16 cellular contexts compared by ENCODE assay signal in genomic region chr2:30910686-30911085, GRCh38.
DNase-seq lines count a peak whose midpoint lies in the region; ATAC-seq and TF ChIP-seq lines count a peak whose summit lies in the region.
"Had no signal": no experiment of that assay in that cellular context is flagged by ENCODE, and none has a peak within 500 bp of the region (broad histone marks: within the 10 kb centered on the region; RNA-seq: fewer than 3 reads in every experiment).

No MANE protein-coding gene starts in this region.

- peaks cover 6% of the 10 kb centered on the region for H3K4me1 ChIP-seq in BLaER1
- no peaks in the 10 kb centered on the region for H3K4me1 ChIP-seq in CD8-positive, alpha-beta T cell (ENCODE audit: insufficient read depth, low read length)
- H3K4me1 ChIP-seq: Caco-2 had no signal

- peak overlapping the region; percentile 6; the same call in 1 of the 2 replicates for H3K4me3 ChIP-seq in BLaER1
- H3K4me3 ChIP-seq in CD8-positive, alpha-beta T cell (ENCODE audit: low read depth, low read length): no peak overlapping the region
- H3K4me3 ChIP-seq: BLaER1 treated with 17β-estradiol and CSF1 and Interleukin-3, amounts not matched to agents 10 nM and 100 nM; GM23248 had no signal

- POLR2A ChIA-PET in CD8-positive, alpha-beta T cell (lab: Charles Lee): no interaction called here

- no peaks in the 10 kb centered on the region for H3K27me3 ChIP-seq in BLaER1
- no peaks in the 10 kb centered on the region for H3K27me3 ChIP-seq in CD8-positive, alpha-beta T cell (ENCODE audit: insufficient read depth, low read length)

- H3K4me3 Mint-ChIP-seq in CD8-positive, alpha-beta T cell: no peak overlapping the region
- H3K4me3 Mint-ChIP-seq: B cell; CD4-positive, alpha-beta memory T cell had no signal

- H3K4me1 Mint-ChIP-seq in CD8-positive, alpha-beta T cell (ENCODE audit: low read depth): no peaks in the 10 kb centered on the region
- H3K4me1 Mint-ChIP-seq: B cell; CD4-positive, alpha-beta memory T cell had no signal

- H3K36me3 ChIP-seq in BLaER1: peaks cover 53% of the 10 kb centered on the region
- no peaks in the 10 kb centered on the region for H3K36me3 ChIP-seq in CD8-positive, alpha-beta T cell (ENCODE audit: insufficient read depth, low read length)

- H3K36me3 Mint-ChIP-seq in CD8-positive, alpha-beta T cell: no peaks in the 10 kb centered on the region
- H3K36me3 Mint-ChIP-seq: CD4-positive, alpha-beta memory T cell had no signal

- ATAC-seq in CD8-positive, alpha-beta T cell: no peak

- no peak overlapping the region for H3K9ac ChIP-seq in BLaER1
- H3K9ac ChIP-seq: BLaER1 treated with 17β-estradiol and CSF1 and Interleukin-3, amounts not matched to agents 10 nM and 100 nM; GM23248 had no signal

- H3K27me3 Mint-ChIP-seq in CD8-positive, alpha-beta T cell (ENCODE audit: low read depth): no peaks in the 10 kb centered on the region
- H3K27me3 Mint-ChIP-seq: B cell had no signal

- no peaks in the 10 kb centered on the region for H4K20me1 ChIP-seq in BLaER1
- H4K20me1 ChIP-seq: BLaER1 treated with 17β-estradiol and CSF1 and Interleukin-3, amounts not matched to agents 10 nM and 100 nM had no signal

- intact Hi-C loops in posterior vena cava (cut with DNase I): no loop called here
- intact Hi-C loops in CD8-positive, alpha-beta T cell (cut with DNase I, micrococcal nuclease): no loop called here

- no peak for TF ChIP-seq CTCF in CD8-positive, alpha-beta T cell (IDR thresholded peaks at IDR 0.05)

- peak; percentile 46 for DNase-seq in activated effector memory CD4-positive, alpha-beta T cell treated with anti-CD3 and anti-CD28 coated beads, Interleukin-2, amount 50 U/mL, for 16 hours
- DNase-seq in activated effector memory CD4-positive, alpha-beta T cell treated with Interleukin-2 at 50 U/mL for 16 hours: no peak
- DNase-seq in posterior vena cava (ENCODE audit: low spot score) (peak; percentile 59), NCI-H146 (lab: John Stamatoyannopoulos, UW) (no peak)
- DNase-seq in CD8-positive, alpha-beta T cell: no peak
- DNase-seq: CD4-positive, alpha-beta memory T cell; DMS153; DND-41; GM23248; H7; HCEC 1CT had no signal

- CTCF ChIA-PET in CD8-positive, alpha-beta T cell (lab: Charles Lee): interaction anchor here (0.8 kb wide), 1 partner anchor 47 kb away, joined by 4 read pairs; no protein-coding TSS in a partner anchor

- no peak overlapping the region for H3K27ac Mint-ChIP-seq in CD8-positive, alpha-beta T cell
- H3K27ac Mint-ChIP-seq: B cell; CD4-positive, alpha-beta memory T cell had no signal

- H3K9me3 Mint-ChIP-seq in CD8-positive, alpha-beta T cell: no peaks in the 10 kb centered on the region

- peaks cover 20% of the 10 kb centered on the region for H3K9me3 ChIP-seq in BLaER1
- no peaks in the 10 kb centered on the region for H3K9me3 ChIP-seq in CD8-positive, alpha-beta T cell (ENCODE audit: low read length)
- H3K9me3 ChIP-seq: Caco-2 had no signal

- no peak overlapping the region for H3K4me2 ChIP-seq in BLaER1
- H3K4me2 ChIP-seq: BLaER1 treated with 17β-estradiol and CSF1 and Interleukin-3, amounts not matched to agents 10 nM and 100 nM had no signal

- H3K27ac ChIP-seq in BLaER1: no peak overlapping the region
- no peak overlapping the region for H3K27ac ChIP-seq in CD8-positive, alpha-beta T cell (ENCODE audit: low read depth, low read length)
- H3K27ac ChIP-seq: 22Rv1; BLaER1 treated with 17β-estradiol and CSF1 and Interleukin-3, amounts not matched to agents 10 nM and 100 nM; GM23248 had no signal

Comparison
In these comparisons a context has a peak if more than half of its experiments do, and no peak if none do; other contexts are left out.
1. DNase-seq: peak in activated effector memory CD4-positive, alpha-beta T cell treated with anti-CD3 and anti-CD28 coated beads, Interleukin-2, amount 50 U/mL, for 16 hours (single experiment) and posterior vena cava (single experiment); none in activated effector memory CD4-positive, alpha-beta T cell treated with Interleukin-2 at 50 U/mL for 16 hours (single experiment), CD8-positive, alpha-beta T cell (0 of 7) and NCI-H146 (single experiment).